Comparison of ENCODE assay signal across 15 cellular contexts in genomic region chrX:129833153-129834004, GRCh38. TPM values are rescaled to one million over a fixed set of nuclear protein-coding genes. Genes with fewer than 3 reads are reported as not detected.
DNase-seq lines count a peak whose midpoint lies in the region; ATAC-seq and TF ChIP-seq lines count a peak whose summit lies in the region.
"Had no signal": no experiment of that assay in that cellular context is flagged by ENCODE, and none has a peak within 500 bp of the region (broad histone marks: within the 10 kb centered on the region; RNA-seq: fewer than 3 reads in every experiment).

No MANE protein-coding gene starts in this region.

- H3K9ac ChIP-seq in skeletal muscle satellite cell (ENCODE audit: low read depth, low read length) = no peak overlapping the region

- no peak for TF ChIP-seq CTCF in fibroblast of the aortic adventitia (IDR thresholded peaks at IDR 0.05; ENCODE audit: insufficient read depth, low read length)

- peaks cover 11% of the 10 kb centered on the region for H3K4me1 ChIP-seq in skeletal muscle satellite cell (ENCODE audit: control insufficient read depth, insufficient read depth, low read length)

- peaks cover 6% of the 10 kb centered on the region for H3K36me3 ChIP-seq in skeletal muscle satellite cell (ENCODE audit: insufficient read depth, low read length)
- H3K36me3 ChIP-seq: thoracic aorta had no signal

- no peaks in the 10 kb centered on the region for H3K27me3 ChIP-seq in skeletal muscle satellite cell (ENCODE audit: control insufficient read depth, insufficient read depth, low read length)

- H3K4me3 ChIP-seq in fibroblast of the aortic adventitia (ENCODE audit: low read depth, low read length) (no peak overlapping the region), skeletal muscle satellite cell (ENCODE audit: low read length) (no peak overlapping the region)
- H3K4me3 ChIP-seq: thoracic aorta had no signal

- DNase-seq in DMS53 (lab: John Stamatoyannopoulos, UW) = peak; percentile 36
- DNase-seq in DMS53 treated with DMSO at 0.1 percent for 48 hours (lab: John Stamatoyannopoulos, UW; ENCODE audit: unreplicated experiment) = no peak
- peak; percentile 9 for DNase-seq in RKO (ENCODE audit: low spot score)
- DNase-seq in fibroblast of the aortic adventitia (ENCODE audit: low read depth) = peak; percentile 62
- no peak for DNase-seq in NCI-H2029 treated with DMSO at 0.1 percent for 48 hours (lab: John Stamatoyannopoulos, UW)
- DNase-seq: activated CD4-positive, alpha-beta T cell treated with anti-CD3 and anti-CD28 coated beads, Interleukin-2, amount 10 ng/mL, durations not matched to agents 24 days and 14 days; activated gamma-delta T cell treated with Interleukin-2 at 50 U/mL for 16 hours; DMS153; retina; T-helper 1 cell had no signal

- ATAC-seq in HG02642 (IDR thresholded peaks at IDR 0.05; ENCODE audit: poor library complexity, unreplicated experiment) (no peak), GM21360 (IDR thresholded peaks at IDR 0.05; ENCODE audit: unreplicated experiment) (no peak)

- peak overlapping the region; percentile 3 for H3K4me2 ChIP-seq in skeletal muscle satellite cell (ENCODE audit: low read length)

- H3K9me3 ChIP-seq in skeletal muscle satellite cell (replicated peaks; ENCODE audit: low read length) = no peaks in the 10 kb centered on the region
- H3K9me3 ChIP-seq: thoracic aorta had no signal

RNA-seq across cellular contexts. Expression of gene ZDHHC9, which starts 10.3 kb away (rescaled TPM):
- total RNA-seq in fibroblast of the aortic adventitia (ENCODE audit: low replicate concordance) = 7.8 and 37.1 TPM in 2 replicates
- total RNA-seq in skeletal muscle satellite cell (2012; rRNA removed) = 24.3 and 33.6 TPM in 2 replicates

RNA-seq across cellular contexts. Expression of gene SASH3, which starts 53.6 kb away (rescaled TPM):
- total RNA-seq in fibroblast of the aortic adventitia (ENCODE audit: low replicate concordance) = not detected in 2 replicates
- not detected in 2 replicates for total RNA-seq in skeletal muscle satellite cell (2012; rRNA removed)
- total RNA-seq: dermis microvascular lymphatic vessel endothelial cell had no signal

Comparison
In these comparisons a context has a peak if more than half of its experiments do, and no peak if none do; other contexts are left out.
1. DNase-seq: peak in DMS53 (single experiment), RKO (single experiment) and fibroblast of the aortic adventitia (single experiment); none in DMS53 treated with DMSO at 0.1 percent for 48 hours (single experiment) and NCI-H2029 treated with DMSO at 0.1 percent for 48 hours (single experiment).